In genomic region chr5:77129386-77129785, GRCh38 we compare ENCODE assay signal across 9 cellular contexts. TPM values are rescaled to one million over a fixed set of nuclear protein-coding genes. Genes with fewer than 3 reads are reported as not detected.
DNase-seq lines count a peak whose midpoint lies in the region; ATAC-seq and TF ChIP-seq lines count a peak whose summit lies in the region.
"Had no signal": no experiment of that assay in that cellular context is flagged by ENCODE, and none has a peak within 500 bp of the region (broad histone marks: within the 10 kb centered on the region; RNA-seq: fewer than 3 reads in every experiment).

No MANE protein-coding gene starts in this region.

- no peak overlapping the region for H3K4me3 Mint-ChIP-seq in Calu3 (ENCODE audit: low read depth, unreplicated experiment)

- intact Hi-C loops in Calu3 (cut with micrococcal nuclease; ENCODE audit: unreplicated experiment), result no loop called here

- TF ChIP-seq CTCF in Calu3 (IDR thresholded peaks at IDR 0.05; ENCODE audit: unreplicated experiment), result peak; percentile 47
- TF ChIP-seq CTCF in WERI-Rb-1 (IDR thresholded peaks at IDR 0.05; ENCODE audit: low read depth, low read length), result peak; percentile 69

- H3K27ac ChIP-seq in WERI-Rb-1, result no peak overlapping the region
- H3K27ac ChIP-seq: colonic mucosa had no signal

- BruUV-seq in Calu3 (replicated peaks; lab: Mats Ljungman, UMichigan), result no TSS peak

- ATAC-seq in left lobe of liver, result peak; percentile 45
- ATAC-seq in GM18498 (IDR thresholded peaks at IDR 0.05; ENCODE audit: unreplicated experiment), result no peak
- no peak for ATAC-seq in HG02840 (IDR thresholded peaks at IDR 0.05; ENCODE audit: low FRiP score, unreplicated experiment)
- no peak for ATAC-seq in GM21825 (IDR thresholded peaks at IDR 0.05; ENCODE audit: unreplicated experiment)

- no peak overlapping the region for H3K27ac Mint-ChIP-seq in Calu3 (ENCODE audit: unreplicated experiment)

- CTCF ChIA-PET in Calu3 (lab: Charles Lee), result interaction anchor here (0.5 to 1.0 kb wide), 2 partner anchors 113 to 314 kb away, joined by 3 read pairs; no protein-coding TSS in a partner anchor

- no peaks in the 10 kb centered on the region for H3K4me1 Mint-ChIP-seq in Calu3 (ENCODE audit: low read depth, unreplicated experiment)

- no peaks in the 10 kb centered on the region for H3K27me3 ChIP-seq in WERI-Rb-1 (ENCODE audit: insufficient read depth, low read depth, severe bottlenecking)
- H3K27me3 ChIP-seq: colonic mucosa had no signal

- no peaks in the 10 kb centered on the region for H3K36me3 ChIP-seq in WERI-Rb-1
- H3K36me3 ChIP-seq: colonic mucosa had no signal

- no peaks in the 10 kb centered on the region for H3K36me3 Mint-ChIP-seq in Calu3 (ENCODE audit: insufficient read depth, unreplicated experiment)

- H3K9me3 Mint-ChIP-seq in Calu3 (ENCODE audit: low read depth, unreplicated experiment), result no peaks in the 10 kb centered on the region

- no peaks in the 10 kb centered on the region for H3K9me3 ChIP-seq in WERI-Rb-1 (ENCODE audit: severe bottlenecking)
- H3K9me3 ChIP-seq: colonic mucosa had no signal

- no peaks in the 10 kb centered on the region for H3K27me3 Mint-ChIP-seq in Calu3 (ENCODE audit: unreplicated experiment)

- H3K4me3 ChIP-seq in WERI-Rb-1 (ENCODE audit: low read depth, low read length), result no peak overlapping the region
- H3K4me3 ChIP-seq: colonic mucosa had no signal

- DNase-seq in Calu3, result peak; percentile 57
- DNase-seq in HK-2 (ENCODE audit: unreplicated experiment), result peak; percentile 26
- DNase-seq in WERI-Rb-1, result peak; percentile 61
- DNase-seq in left lobe of liver (ENCODE audit: low spot score), result no peak
- DNase-seq in DMS79 treated with DMSO at 0.1 percent for 48 hours (lab: John Stamatoyannopoulos, UW), result no peak
- DNase-seq: colonic mucosa had no signal

RNA-seq across cellular contexts. Expression of gene ZBED3, which starts 42.3 kb away (rescaled TPM):
- 11.0 and 12.3 TPM in 2 replicates for total RNA-seq in Calu3 (2022)
- 40.1 TPM for total RNA-seq in left lobe of liver

Comparison
In these comparisons a context has a peak if more than half of its experiments do, and no peak if none do; other contexts are left out.
1. DNase-seq: peak in Calu3 (single experiment), HK-2 (single experiment) and WERI-Rb-1 (single experiment); none in left lobe of liver (single experiment) and DMS79 treated with DMSO at 0.1 percent for 48 hours (single experiment).